Comparison of ENCODE assay signal across 8 cellular contexts in genomic region chr5:138337685-138338410, GRCh38. TPM values are rescaled to one million over a fixed set of nuclear protein-coding genes. Genes with fewer than 3 reads are reported as not detected.
DNase-seq lines count a peak whose midpoint lies in the region; ATAC-seq, FAIRE-seq and TF ChIP-seq lines count a peak whose summit lies in the region.

Gene FAM53C, plus strand, starts transcription at chr5:138338266. Its CDS starts 3,070 bp downstream, at chr5:138341336.

- TF ChIP-seq CTCF in heart right ventricle (IDR thresholded peaks at IDR 0.05), result peak in 1 of 9 donors; percentile 8
- TF ChIP-seq CTCF in progenitor cell of endocrine pancreas (IDR thresholded peaks at IDR 0.05; ENCODE audit: unreplicated experiment), result no peak
- no peak for TF ChIP-seq CTCF in upper lobe of right lung (IDR thresholded peaks at IDR 0.05)

- peak within 1 kb of the TSS; percentile 100 for H3K27ac Mint-ChIP-seq in progenitor cell of endocrine pancreas

- H3K4me1 Mint-ChIP-seq in progenitor cell of endocrine pancreas (ENCODE audit: low read depth), result peaks cover 24% of the 10 kb centered on the region

- peaks cover 4% of the 10 kb centered on the region for H3K36me3 Mint-ChIP-seq in progenitor cell of endocrine pancreas (ENCODE audit: insufficient read depth)

- DNase-seq in GM12892 (ENCODE audit: insufficient read length), result peak; percentile 86
- peak; percentile 91 for DNase-seq in NCI-H1436 (lab: John Stamatoyannopoulos, UW)
- peak; percentile 89 for DNase-seq in amniotic epithelial cell (ENCODE audit: low read depth)
- peak; percentile 90 to 92 for DNase-seq in heart right ventricle
- peak; percentile 93 for DNase-seq in progenitor cell of endocrine pancreas (ENCODE audit: low spot score, unreplicated experiment)
- DNase-seq in upper lobe of right lung, result peak; percentile 96

- H3K27ac ChIP-seq in heart right ventricle, result peak within 1 kb of the TSS; percentile 89 to 99 (median 98)
- H3K27ac ChIP-seq in upper lobe of right lung, result peak within 1 kb of the TSS; percentile 99

- H3K36me3 ChIP-seq in heart right ventricle, result peaks cover 0 to 21% (median 12%) of the 10 kb centered on the region in 9 donors
- peaks cover 19% of the 10 kb centered on the region for H3K36me3 ChIP-seq in upper lobe of right lung

- H3K4me1 ChIP-seq in heart right ventricle (peaks cover 0 to 34% (median 24%) of the 10 kb centered on the region in 9 donors), upper lobe of right lung (peaks cover 13% of the 10 kb centered on the region)

- H3K27me3 Mint-ChIP-seq in progenitor cell of endocrine pancreas, result no peaks in the 10 kb centered on the region

- ATAC-seq in HG02763 (IDR thresholded peaks at IDR 0.05; ENCODE audit: unreplicated experiment), result peak; percentile 86
- peak; percentile 93 to 97 (median 95) for ATAC-seq in heart right ventricle
- peak; percentile 95 for ATAC-seq in upper lobe of right lung

- no peaks in the 10 kb centered on the region for H3K9me3 Mint-ChIP-seq in progenitor cell of endocrine pancreas (ENCODE audit: low read depth)

- FAIRE-seq in GM12892 (lab: Jason Lieb, UNC), result peak; percentile 78

- intact Hi-C loops in T-helper 1 cell treated with Interleukin-12 subunit alpha and Interleukin-12 subunit beta and Interleukin-4 antibody, amounts not matched to agents 30 ng/mL and 1 ng/mL, for 36 hours (cut with micrococcal nuclease), result loop anchor here (1.0 to 10.0 kb wide), 13 partner anchors 14 to 1967 kb away; partner anchors contain the start of genes BRD8, CDC23, EGR1 and ETF1
- intact Hi-C loops in heart right ventricle (cut with DNase I) (no loop called here), upper lobe of right lung (cut with DNase I) (no loop called here)

- H3K9me3 ChIP-seq in heart right ventricle, result no peaks in the 10 kb centered on the region
- no peaks in the 10 kb centered on the region for H3K9me3 ChIP-seq in upper lobe of right lung

- TF ChIP-seq POLR2A in GM12892 (IDR thresholded peaks at IDR 0.05; ENCODE audit: low read depth, low read length), result peak; percentile 100

- 0% methylated on average over 51 to 56 of the region's 56 CpGs for WGBS in heart right ventricle, 2 donors

- H3K4me3 ChIP-seq in heart right ventricle, result peak within 1 kb of the TSS; percentile 76 to 98 (median 94)
- H3K4me3 ChIP-seq in upper lobe of right lung, result peak within 1 kb of the TSS; percentile 71

- H3K27me3 ChIP-seq in heart right ventricle, result no peaks in the 10 kb centered on the region
- H3K27me3 ChIP-seq in upper lobe of right lung, result no peaks in the 10 kb centered on the region

- H3K4me3 Mint-ChIP-seq in progenitor cell of endocrine pancreas (ENCODE audit: low read depth), result peak within 1 kb of the TSS; percentile 98

RNA-seq across cellular contexts. Expression of gene FAM53C, which starts in this region (rescaled TPM):
- polyA plus RNA-seq in GM12892 (2012; ENCODE audit: missing spikeins), result 14.6 TPM
- total RNA-seq in T-helper 1 cell treated with Interleukin-12 subunit alpha and Interleukin-12 subunit beta and Interleukin-4 antibody, amounts not matched to agents 30 ng/mL and 1 ng/mL, for 36 hours, result 23.6 and 23.9 TPM in 2 replicates
- total RNA-seq in heart right ventricle, result 10 to 100 TPM; 20.4 to 29.9 (median 25.1) TPM
- 10 to 100 TPM in 1 of 2 donors, 1 to 10 TPM in 1; 8.8 to 14.9 TPM for polyA plus RNA-seq in heart right ventricle
- total RNA-seq in progenitor cell of endocrine pancreas, result 56.6 TPM in 2 replicates
- total RNA-seq in upper lobe of right lung, result 23.0 TPM

Comparison
In these comparisons a context has a peak if more than half of its experiments do, and no peak if none do; other contexts are left out.
1. Peak in every context shown above with its lines: DNase-seq, ATAC-seq, H3K4me3 ChIP-seq and H3K27ac ChIP-seq.